17 cellular contexts compared by ENCODE assay signal in genomic region chr1:226366290-226366689, GRCh38.
"Had no signal": no experiment of that assay in that cellular context is flagged by ENCODE, and none has a peak within 500 bp of the region (broad histone marks: within the 10 kb centered on the region; RNA-seq: fewer than 3 reads in every experiment).

No MANE protein-coding gene starts in this region.

- H3K9ac ChIP-seq: neural progenitor cell had no signal

- H3K27me3 ChIP-seq: breast epithelium, neural progenitor cell, pancreas, transverse colon had no signal

- ATAC-seq: activated CD8-positive, alpha-beta memory T cell treated with anti-CD3 and anti-CD28 coated beads, Interleukin-2, amount 10 ng/mL, durations not matched to agents 7 days and 5 days; activated naive CD4-positive, alpha-beta T cell treated with anti-CD3 and anti-CD28 coated beads, Interleukin-2, amount 50 U/mL, for 72 hours; pancreas; stimulated activated memory B cell treated with anti-CD40 and anti-IgM and Interleukin-4, amounts not matched to agents 10 μg/mL and 1 μg/mL and 100 μg/mL, for 72 hours had no signal

- H3K27ac ChIP-seq: breast epithelium, epithelial cell of prostate, neural progenitor cell, pancreas, skin epidermis, transverse colon had no signal

- H3K9me3 ChIP-seq: breast epithelium, pancreas, transverse colon had no signal

- H3K4me3 ChIP-seq: breast epithelium, neural progenitor cell, pancreas, skin epidermis, transverse colon had no signal

- H3K4me2 ChIP-seq: neural progenitor cell had no signal

- DNase-seq: activated CD4-positive, alpha-beta T cell treated with anti-CD3 and anti-CD28 coated beads for 1 hour; activated CD4-positive, alpha-beta T cell treated with anti-CD3 and anti-CD28 coated beads, Interleukin-2, amount 50 U/mL, for 48 hours; activated CD8-positive, alpha-beta memory T cell treated with anti-CD3 and anti-CD28 coated beads, Interleukin-2, amount 10 ng/mL, durations not matched to agents 7 days and 5 days; activated effector memory CD4-positive, alpha-beta T cell treated with Interleukin-2 at 50 U/mL for 16 hours; activated T-cell treated with anti-CD3 and anti-CD28 coated beads, Interleukin-2, amount 50 U/mL, for 24 hours; amniotic stem cell; effector memory CD4-positive, alpha-beta T cell; hippocampal formation; pancreas; retina; transverse colon had no signal

- H3K4me1 ChIP-seq: breast epithelium, neural progenitor cell, pancreas, transverse colon had no signal

- H2AFZ ChIP-seq: neural progenitor cell had no signal
